Comparison of ENCODE assay signal across 21 cellular contexts in genomic region chr5:113427871-113428574, GRCh38. TPM values are rescaled to one million over a fixed set of nuclear protein-coding genes. Genes with fewer than 3 reads are reported as not detected.
DNase-seq lines count a peak whose midpoint lies in the region; ATAC-seq, FAIRE-seq and TF ChIP-seq lines count a peak whose summit lies in the region.
"Had no signal": no experiment of that assay in that cellular context is flagged by ENCODE, and none has a peak within 500 bp of the region (broad histone marks: within the 10 kb centered on the region; RNA-seq: fewer than 3 reads in every experiment).

No MANE protein-coding gene starts in this region.

- no peaks in the 10 kb centered on the region for H3K27me3 Mint-ChIP-seq in mesothelial cell of epicardium (ENCODE audit: low read depth)
- H3K27me3 Mint-ChIP-seq in CD4-positive, alpha-beta T cell = no peaks in the 10 kb centered on the region
- H3K27me3 Mint-ChIP-seq in activated CD4-positive, alpha-beta memory T cell treated with anti-CD3 and anti-CD28 coated beads, Interleukin-2, amount 10 ng/mL, durations not matched to agents 7 days and 5 days = no peaks in the 10 kb centered on the region

- peak overlapping the region; percentile 39 for H3K27ac Mint-ChIP-seq in mesothelial cell of epicardium
- H3K27ac Mint-ChIP-seq in CD4-positive, alpha-beta T cell = no peak overlapping the region
- no peak overlapping the region for H3K27ac Mint-ChIP-seq in activated CD4-positive, alpha-beta memory T cell treated with anti-CD3 and anti-CD28 coated beads, Interleukin-2, amount 10 ng/mL, durations not matched to agents 7 days and 5 days

- no peaks in the 10 kb centered on the region for H3K9me3 Mint-ChIP-seq in mesothelial cell of epicardium
- no peaks in the 10 kb centered on the region for H3K9me3 Mint-ChIP-seq in CD4-positive, alpha-beta T cell
- H3K9me3 Mint-ChIP-seq in activated CD4-positive, alpha-beta memory T cell treated with anti-CD3 and anti-CD28 coated beads, Interleukin-2, amount 10 ng/mL, durations not matched to agents 7 days and 5 days = no peaks in the 10 kb centered on the region

- DNase-seq in DMS 273 (lab: John Stamatoyannopoulos, UW; ENCODE audit: unreplicated experiment) = peak; percentile 89
- peak; percentile 70 for DNase-seq in HPDE6-E6E7 (ENCODE audit: extremely low spot score)
- peak; percentile 97 for DNase-seq in bronchial epithelial cell (ENCODE audit: low read depth)
- no peak for DNase-seq in mesothelial cell of epicardium (ENCODE audit: low spot score in 2 of 2, unreplicated experiment in 2 of 2)
- no peak for DNase-seq in CD4-positive, alpha-beta T cell
- no peak for DNase-seq in activated naive CD4-positive, alpha-beta T cell treated with Interleukin-2 at 50 U/mL for 16 hours
- no peak for DNase-seq in activated CD4-positive, alpha-beta memory T cell treated with anti-CD3 and anti-CD28 coated beads, Interleukin-2, amount 10 ng/mL, durations not matched to agents 7 days and 5 days
- DNase-seq: COR-L47, MM.1S, NCI-H1105, NCI-H187 treated with DMSO at 0.1 percent for 48 hours, NCI-H526, PC-9 had no signal

- H3K9me3 ChIP-seq in CD4-positive, alpha-beta T cell (ENCODE audit: control insufficient read depth, low read length) = no peaks in the 10 kb centered on the region
- H3K9me3 ChIP-seq: A549 had no signal

- no peaks in the 10 kb centered on the region for H3K36me3 Mint-ChIP-seq in mesothelial cell of epicardium
- H3K36me3 Mint-ChIP-seq in CD4-positive, alpha-beta T cell (ENCODE audit: low read depth) = no peaks in the 10 kb centered on the region
- no peaks in the 10 kb centered on the region for H3K36me3 Mint-ChIP-seq in activated CD4-positive, alpha-beta memory T cell treated with anti-CD3 and anti-CD28 coated beads, Interleukin-2, amount 10 ng/mL, durations not matched to agents 7 days and 5 days (ENCODE audit: low read depth)

- peak; percentile 9 for TF ChIP-seq CTCF in bronchial epithelial cell (IDR thresholded peaks at IDR 0.05; ENCODE audit: insufficient read depth, low read length, severe bottlenecking)
- TF ChIP-seq CTCF in mesothelial cell of epicardium (IDR thresholded peaks at IDR 0.05; ENCODE audit: unreplicated experiment) = no peak
- TF ChIP-seq CTCF in CD4-positive, alpha-beta T cell (IDR thresholded peaks at IDR 0.05) = no peak

- intact Hi-C loops in CD4-positive, alpha-beta T cell (cut with DNase I, micrococcal nuclease) = no loop called here

- H3K4me1 Mint-ChIP-seq in mesothelial cell of epicardium = peaks cover 4% of the 10 kb centered on the region
- no peaks in the 10 kb centered on the region for H3K4me1 Mint-ChIP-seq in CD4-positive, alpha-beta T cell (ENCODE audit: low read depth)
- no peaks in the 10 kb centered on the region for H3K4me1 Mint-ChIP-seq in activated CD4-positive, alpha-beta memory T cell treated with anti-CD3 and anti-CD28 coated beads, Interleukin-2, amount 10 ng/mL, durations not matched to agents 7 days and 5 days

- CTCF ChIA-PET in CD4-positive, alpha-beta T cell (lab: Charles Lee) = interaction anchor here (1.0 kb wide), 1 partner anchor 93 kb away, joined by 3 read pairs; no protein-coding TSS in a partner anchor
- CTCF ChIA-PET in activated CD4-positive, alpha-beta memory T cell treated with anti-CD3 and anti-CD28 coated beads, Interleukin-2, amount 10 ng/mL, durations not matched to agents 7 days and 5 days (lab: Charles Lee) = no interaction called here

- POLR2A ChIA-PET in CD4-positive, alpha-beta T cell (lab: Charles Lee) = no interaction called here
- POLR2A ChIA-PET in activated CD4-positive, alpha-beta memory T cell treated with anti-CD3 and anti-CD28 coated beads, Interleukin-2, amount 10 ng/mL, durations not matched to agents 7 days and 5 days (lab: Charles Lee) = no interaction called here

- H3K27ac ChIP-seq in CD4-positive, alpha-beta T cell (ENCODE audit: low read depth, low read length) = no peak overlapping the region
- H3K27ac ChIP-seq: A549, C4-2B, KMS-11, PC-9, SK-N-MC had no signal

- ATAC-seq in CD4-positive, alpha-beta T cell (ENCODE audit: poor library complexity) = no peak
- no peak for ATAC-seq in GM19328 (IDR thresholded peaks at IDR 0.05; ENCODE audit: unreplicated experiment)
- ATAC-seq: Right ventricle myocardium inferior had no signal

- H3K36me3 ChIP-seq in bronchial epithelial cell (ENCODE audit: control insufficient read depth, insufficient read depth, low read length) = no peaks in the 10 kb centered on the region

- H3K4me3 Mint-ChIP-seq in mesothelial cell of epicardium = no peak overlapping the region
- no peak overlapping the region for H3K4me3 Mint-ChIP-seq in CD4-positive, alpha-beta T cell
- no peak overlapping the region for H3K4me3 Mint-ChIP-seq in activated CD4-positive, alpha-beta memory T cell treated with anti-CD3 and anti-CD28 coated beads, Interleukin-2, amount 10 ng/mL, durations not matched to agents 7 days and 5 days

- no peak overlapping the region for H3K4me3 ChIP-seq in bronchial epithelial cell (ENCODE audit: low read depth, low read length)
- H3K4me3 ChIP-seq: A549, PC-9, SK-N-MC had no signal

- no peak for FAIRE-seq in bronchial epithelial cell (lab: Jason Lieb, UNC)
- FAIRE-seq: A549, GM18507, H1 had no signal

- no peaks in the 10 kb centered on the region for H3K27me3 ChIP-seq in bronchial epithelial cell (ENCODE audit: control insufficient read depth, insufficient read depth, low read length)
- no peaks in the 10 kb centered on the region for H3K27me3 ChIP-seq in CD4-positive, alpha-beta T cell (ENCODE audit: control insufficient read depth, insufficient read depth, low read length)

RNA-seq across cellular contexts. Expression of gene TSSK1B, which starts 6.8 kb away (rescaled TPM):
- 0.26 TPM in 2 replicates for total RNA-seq in bronchial epithelial cell
- 0.38 to 0.78 TPM (median 0.60 TPM) in 3 replicates for total RNA-seq in mesothelial cell of epicardium
- total RNA-seq in CD4-positive, alpha-beta T cell = not detected
- total RNA-seq in activated CD4-positive, alpha-beta memory T cell treated with anti-CD3 and anti-CD28 coated beads, Interleukin-2, amount 10 ng/mL, durations not matched to agents 7 days and 5 days = not detected
- total RNA-seq: H1, PC-9, Right ventricle myocardium inferior had no signal

Comparison
In these comparisons a context has a peak if more than half of its experiments do, and no peak if none do; other contexts are left out.
1. DNase-seq: peak in DMS 273 (single experiment), HPDE6-E6E7 (single experiment) and bronchial epithelial cell (single experiment); none in mesothelial cell of epicardium (0 of 2), CD4-positive, alpha-beta T cell (0 of 10), activated naive CD4-positive, alpha-beta T cell treated with Interleukin-2 at 50 U/mL for 16 hours (single experiment) and activated CD4-positive, alpha-beta memory T cell treated with anti-CD3 and anti-CD28 coated beads, Interleukin-2, amount 10 ng/mL, durations not matched to agents 7 days and 5 days (single experiment).